In the genomic region with DNA sequence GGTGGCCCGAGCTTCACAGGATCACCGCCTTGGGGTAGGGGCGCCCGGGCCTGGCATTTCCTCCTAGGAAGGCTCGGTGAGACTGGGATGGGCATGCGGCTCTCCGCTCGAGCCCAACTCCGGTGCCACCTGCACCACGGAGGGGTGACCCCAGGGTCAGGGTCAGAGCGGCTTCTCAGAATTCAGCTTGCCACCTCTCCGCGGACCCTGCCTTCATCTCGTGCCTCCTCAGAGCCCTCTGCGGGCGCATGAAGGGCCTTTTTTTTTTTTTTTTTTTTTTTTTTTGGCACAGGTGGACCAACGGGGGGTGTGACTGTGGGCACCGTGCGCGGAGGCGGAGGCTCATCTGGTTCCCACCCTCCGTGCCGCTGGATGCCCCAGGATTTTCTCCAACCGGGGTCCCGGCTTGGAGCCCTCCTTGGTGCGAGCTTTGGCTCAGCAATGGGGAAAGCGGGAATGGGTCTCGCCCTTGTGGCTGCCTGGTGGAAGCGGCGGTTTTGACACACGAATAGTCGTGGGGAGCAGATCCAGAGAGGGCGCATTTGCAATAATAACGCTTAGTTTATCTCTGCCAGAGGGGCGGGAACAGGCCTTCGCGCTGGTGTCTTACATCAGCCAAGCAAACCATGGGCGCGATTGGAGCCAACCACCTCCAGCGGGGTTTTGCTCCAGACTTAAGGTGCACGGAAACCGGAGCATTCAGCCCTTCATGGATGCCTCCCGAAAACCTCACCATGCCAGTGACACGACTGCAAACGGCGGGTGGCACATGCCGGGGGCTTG, we compare ENCODE assay signal across 1 cellular context.
TF ChIP-seq lines count a peak whose summit lies in the region.

No MANE protein-coding gene starts in this region.

TF ChIP-seq in K562, 482 proteins besides CTCF, POLR2A, EP300 and RAD21 (continued from another document):
- TF ChIP-seq, protein P1, sequence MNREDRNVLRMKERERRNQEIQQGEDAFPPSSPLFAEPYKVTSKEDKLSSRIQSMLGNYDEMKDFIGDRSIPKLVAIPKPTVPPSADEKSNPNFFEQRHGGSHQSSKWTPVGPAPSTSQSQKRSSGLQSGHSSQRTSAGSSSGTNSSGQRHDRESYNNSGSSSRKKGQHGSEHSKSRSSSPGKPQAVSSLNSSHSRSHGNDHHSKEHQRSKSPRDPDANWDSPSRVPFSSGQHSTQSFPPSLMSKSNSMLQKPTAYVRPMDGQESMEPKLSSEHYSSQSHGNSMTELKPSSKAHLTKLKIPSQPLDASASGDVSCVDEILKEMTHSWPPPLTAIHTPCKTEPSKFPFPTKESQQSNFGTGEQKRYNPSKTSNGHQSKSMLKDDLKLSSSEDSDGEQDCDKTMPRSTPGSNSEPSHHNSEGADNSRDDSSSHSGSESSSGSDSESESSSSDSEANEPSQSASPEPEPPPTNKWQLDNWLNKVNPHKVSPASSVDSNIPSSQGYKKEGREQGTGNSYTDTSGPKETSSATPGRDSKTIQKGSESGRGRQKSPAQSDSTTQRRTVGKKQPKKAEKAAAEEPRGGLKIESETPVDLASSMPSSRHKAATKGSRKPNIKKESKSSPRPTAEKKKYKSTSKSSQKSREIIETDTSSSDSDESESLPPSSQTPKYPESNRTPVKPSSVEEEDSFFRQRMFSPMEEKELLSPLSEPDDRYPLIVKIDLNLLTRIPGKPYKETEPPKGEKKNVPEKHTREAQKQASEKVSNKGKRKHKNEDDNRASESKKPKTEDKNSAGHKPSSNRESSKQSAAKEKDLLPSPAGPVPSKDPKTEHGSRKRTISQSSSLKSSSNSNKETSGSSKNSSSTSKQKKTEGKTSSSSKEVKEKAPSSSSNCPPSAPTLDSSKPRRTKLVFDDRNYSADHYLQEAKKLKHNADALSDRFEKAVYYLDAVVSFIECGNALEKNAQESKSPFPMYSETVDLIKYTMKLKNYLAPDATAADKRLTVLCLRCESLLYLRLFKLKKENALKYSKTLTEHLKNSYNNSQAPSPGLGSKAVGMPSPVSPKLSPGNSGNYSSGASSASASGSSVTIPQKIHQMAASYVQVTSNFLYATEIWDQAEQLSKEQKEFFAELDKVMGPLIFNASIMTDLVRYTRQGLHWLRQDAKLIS (CRISPR knock-in tag; IDR thresholded peaks at IDR 0.05): no peak
- TF ChIP-seq EWSR1 (IDR thresholded peaks at IDR 0.05; ENCODE audit: borderline replicate concordance, low read depth, partially characterized antibody) (no peak), LCOR (CRISPR knock-in tag; IDR thresholded peaks at IDR 0.05) (peak; percentile 68)
- TF ChIP-seq, protein P2, sequence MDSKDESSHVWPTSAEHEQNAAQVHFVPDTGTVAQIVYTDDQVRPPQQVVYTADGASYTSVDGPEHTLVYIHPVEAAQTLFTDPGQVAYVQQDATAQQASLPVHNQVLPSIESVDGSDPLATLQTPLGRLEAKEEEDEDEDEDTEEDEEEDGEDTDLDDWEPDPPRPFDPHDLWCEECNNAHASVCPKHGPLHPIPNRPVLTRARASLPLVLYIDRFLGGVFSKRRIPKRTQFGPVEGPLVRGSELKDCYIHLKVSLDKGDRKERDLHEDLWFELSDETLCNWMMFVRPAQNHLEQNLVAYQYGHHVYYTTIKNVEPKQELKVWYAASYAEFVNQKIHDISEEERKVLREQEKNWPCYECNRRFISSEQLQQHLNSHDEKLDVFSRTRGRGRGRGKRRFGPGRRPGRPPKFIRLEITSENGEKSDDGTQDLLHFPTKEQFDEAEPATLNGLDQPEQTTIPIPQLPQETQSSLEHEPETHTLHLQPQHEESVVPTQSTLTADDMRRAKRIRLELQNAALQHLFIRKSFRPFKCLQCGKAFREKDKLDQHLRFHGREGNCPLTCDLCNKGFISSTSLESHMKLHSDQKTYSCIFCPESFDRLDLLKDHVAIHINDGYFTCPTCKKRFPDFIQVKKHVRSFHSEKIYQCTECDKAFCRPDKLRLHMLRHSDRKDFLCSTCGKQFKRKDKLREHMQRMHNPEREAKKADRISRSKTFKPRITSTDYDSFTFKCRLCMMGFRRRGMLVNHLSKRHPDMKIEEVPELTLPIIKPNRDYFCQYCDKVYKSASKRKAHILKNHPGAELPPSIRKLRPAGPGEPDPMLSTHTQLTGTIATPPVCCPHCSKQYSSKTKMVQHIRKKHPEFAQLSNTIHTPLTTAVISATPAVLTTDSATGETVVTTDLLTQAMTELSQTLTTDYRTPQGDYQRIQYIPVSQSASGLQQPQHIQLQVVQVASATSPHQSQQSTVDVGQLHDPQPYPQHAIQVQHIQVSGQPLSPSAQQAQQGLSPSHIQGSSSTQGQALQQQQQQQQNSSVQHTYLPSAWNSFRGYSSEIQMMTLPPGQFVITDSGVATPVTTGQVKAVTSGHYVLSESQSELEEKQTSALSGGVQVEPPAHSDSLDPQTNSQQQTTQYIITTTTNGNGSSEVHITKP (IDR thresholded peaks at IDR 0.05; ENCODE audit: partially characterized antibody): peak; percentile 69
